In the genomic region with DNA sequence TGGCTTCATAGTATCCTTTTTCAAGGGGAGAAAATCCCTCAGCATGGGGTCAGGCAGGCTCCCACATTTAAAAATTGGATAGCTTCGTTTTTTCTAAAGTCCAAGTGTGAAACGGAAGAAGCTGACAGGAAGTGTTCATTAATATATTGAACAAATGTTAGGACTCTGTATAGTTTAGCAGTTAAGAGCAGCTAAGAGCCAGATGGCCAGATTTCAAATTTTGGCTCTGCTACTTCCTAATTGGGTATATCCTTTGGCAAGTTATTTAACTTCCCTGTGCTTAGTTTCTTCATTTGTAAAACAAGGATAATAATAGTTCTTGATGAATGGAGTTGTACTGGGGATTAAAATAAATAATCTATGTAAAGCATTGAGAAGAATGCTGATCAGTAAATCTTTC, we compare ENCODE assay signal across 22 cellular contexts.
"Had no signal": no experiment of that assay in that cellular context is flagged by ENCODE, and none has a peak within 500 bp of the region (broad histone marks: within the 10 kb centered on the region; RNA-seq: fewer than 3 reads in every experiment).

No MANE protein-coding gene starts in this region.

- H3K27ac Mint-ChIP-seq: immature natural killer cell; naive thymus-derived CD4-positive, alpha-beta T cell; stimulated activated naive B cell treated with anti-CD40 and anti-IgM and Interleukin-4, amounts not matched to agents 10 μg/mL and 1 μg/mL and 100 μg/mL, for 72 hours; stimulated activated naive CD8-positive, alpha-beta T cell treated with anti-CD3 and anti-CD28 coated beads, Interleukin-15, amount 100 ng/mL, for 72 hours had no signal

- ATAC-seq: gastroesophageal sphincter; naive thymus-derived CD4-positive, alpha-beta T cell; stimulated activated naive B cell treated with anti-CD40 and anti-IgM and Interleukin-4, amounts not matched to agents 10 μg/mL and 1 μg/mL and 100 μg/mL, for 72 hours; stimulated activated naive CD8-positive, alpha-beta T cell treated with anti-CD3 and anti-CD28 coated beads, Interleukin-15, amount 100 ng/mL, for 72 hours; upper lobe of right lung had no signal

- H3K27me3 Mint-ChIP-seq: naive thymus-derived CD4-positive, alpha-beta T cell; stimulated activated naive B cell treated with anti-CD40 and anti-IgM and Interleukin-4, amounts not matched to agents 10 μg/mL and 1 μg/mL and 100 μg/mL, for 72 hours; stimulated activated naive CD8-positive, alpha-beta T cell treated with anti-CD3 and anti-CD28 coated beads, Interleukin-15, amount 100 ng/mL, for 72 hours had no signal

- H3K27me3 ChIP-seq: esophagus squamous epithelium, gastroesophageal sphincter, right atrium auricular region, sigmoid colon, testis, tibial nerve, upper lobe of right lung, vagina had no signal

- H3K4me3 ChIP-seq: esophagus squamous epithelium, gastroesophageal sphincter, right atrium auricular region, sigmoid colon, skin epidermis, testis, tibial nerve, upper lobe of right lung, vagina had no signal

- H3K4me1 Mint-ChIP-seq: immature natural killer cell; naive thymus-derived CD4-positive, alpha-beta T cell; stimulated activated naive B cell treated with anti-CD40 and anti-IgM and Interleukin-4, amounts not matched to agents 10 μg/mL and 1 μg/mL and 100 μg/mL, for 72 hours; stimulated activated naive CD8-positive, alpha-beta T cell treated with anti-CD3 and anti-CD28 coated beads, Interleukin-15, amount 100 ng/mL, for 72 hours had no signal

- DNase-seq: cortex of kidney; effector memory CD4-positive, alpha-beta T cell; esophagus squamous epithelium; foreskin fibroblast; glutamatergic neuron; immature natural killer cell; naive thymus-derived CD4-positive, alpha-beta T cell; sigmoid colon; stimulated activated CD4-positive, alpha-beta T cell treated with anti-CD3 and anti-CD28 coated beads, Interleukin-2, amount 100 ng/mL, for 24 hours; stimulated activated CD4-positive, alpha-beta T cell treated with anti-CD3 and anti-CD28 coated beads, Interleukin-4, amount 100 ng/mL, for 4 hours; stimulated activated naive B cell treated with anti-CD40 and anti-IgM and Interleukin-4, amounts not matched to agents 10 μg/mL and 1 μg/mL and 100 μg/mL, for 72 hours; stimulated activated naive CD8-positive, alpha-beta T cell treated with anti-CD3 and anti-CD28 coated beads, Interleukin-15, amount 100 ng/mL, for 72 hours; testis; upper lobe of right lung had no signal

- H3K27ac ChIP-seq: epithelial cell of prostate, right atrium auricular region, sigmoid colon, skin epidermis, testis, tibial nerve, upper lobe of right lung, vagina had no signal

- H3K9me3 ChIP-seq: esophagus squamous epithelium, gastroesophageal sphincter, right atrium auricular region, sigmoid colon, testis, tibial nerve, upper lobe of right lung, vagina had no signal

- H3K36me3 Mint-ChIP-seq: naive thymus-derived CD4-positive, alpha-beta T cell; stimulated activated naive B cell treated with anti-CD40 and anti-IgM and Interleukin-4, amounts not matched to agents 10 μg/mL and 1 μg/mL and 100 μg/mL, for 72 hours had no signal

- H3K4me3 Mint-ChIP-seq: immature natural killer cell; naive thymus-derived CD4-positive, alpha-beta T cell; stimulated activated naive B cell treated with anti-CD40 and anti-IgM and Interleukin-4, amounts not matched to agents 10 μg/mL and 1 μg/mL and 100 μg/mL, for 72 hours; stimulated activated naive CD8-positive, alpha-beta T cell treated with anti-CD3 and anti-CD28 coated beads, Interleukin-15, amount 100 ng/mL, for 72 hours had no signal

- H3K4me1 ChIP-seq: right atrium auricular region, testis, upper lobe of right lung, vagina had no signal

- H3K36me3 ChIP-seq: esophagus squamous epithelium, gastroesophageal sphincter, right atrium auricular region, sigmoid colon, tibial nerve, upper lobe of right lung, vagina had no signal

- FAIRE-seq: endometrium, keratinocyte had no signal
